Comparison of ENCODE assay signal across 19 cellular contexts in genomic region chr7:108049962-108050361, GRCh38. TPM values are rescaled to one million over a fixed set of nuclear protein-coding genes. Genes with fewer than 3 reads are reported as not detected.
DNase-seq lines count a peak whose midpoint lies in the region; ATAC-seq and TF ChIP-seq lines count a peak whose summit lies in the region.
"Had no signal": no experiment of that assay in that cellular context is flagged by ENCODE, and none has a peak within 500 bp of the region (broad histone marks: within the 10 kb centered on the region; RNA-seq: fewer than 3 reads in every experiment).

No MANE protein-coding gene starts in this region.

- peak in 4 of 5 donors; percentile 2 to 19 (median 6) for DNase-seq in CD4-positive, alpha-beta memory T cell
- DNase-seq in MM.1S (peak; percentile 87), right atrium auricular region (ENCODE audit: low spot score) (no peak), breast epithelium (ENCODE audit: low spot score in 2 of 2) (no peak), NCI-H1436 (lab: John Stamatoyannopoulos, UW) (no peak)
- DNase-seq: effector memory CD4-positive, alpha-beta T cell; Kasumi-1; left ventricle myocardium inferior; NCI-H146; NCI-H446; Peyer's patch; stimulated activated naive CD8-positive, alpha-beta T cell treated with anti-CD3 and anti-CD28 coated beads, Interleukin-15, amount 100 ng/mL, for 72 hours; uterus had no signal

- no peak for TF ChIP-seq POLR2A in breast epithelium (IDR thresholded peaks at IDR 0.05)

- no peak overlapping the region for H3K27ac ChIP-seq in CD4-positive, alpha-beta memory T cell (ENCODE audit: low read depth, low read length)
- H3K27ac ChIP-seq in MM.1S (ENCODE audit: low read length) (no peak overlapping the region), right atrium auricular region (no peak overlapping the region), breast epithelium (no peak overlapping the region)
- H3K27ac ChIP-seq: left ventricle myocardium inferior, parathyroid adenoma, Peyer's patch, uterus had no signal

- no peaks in the 10 kb centered on the region for H3K4me1 ChIP-seq in CD4-positive, alpha-beta memory T cell (ENCODE audit: insufficient read depth, low read length)
- H3K4me1 ChIP-seq in MM.1S (ENCODE audit: low read length) = peaks cover 14% of the 10 kb centered on the region
- no peaks in the 10 kb centered on the region for H3K4me1 ChIP-seq in right atrium auricular region
- H3K4me1 ChIP-seq in breast epithelium = no peaks in the 10 kb centered on the region
- H3K4me1 ChIP-seq: parathyroid adenoma, Peyer's patch, uterus had no signal

- peaks cover 2 to 4% of the 10 kb centered on the region in 2 donors for H3K27me3 Mint-ChIP-seq in CD4-positive, alpha-beta memory T cell
- H3K27me3 Mint-ChIP-seq: stimulated activated naive CD8-positive, alpha-beta T cell treated with anti-CD3 and anti-CD28 coated beads, Interleukin-15, amount 100 ng/mL, for 72 hours had no signal

- CTCF ChIA-PET in CD4-positive, alpha-beta memory T cell (lab: Charles Lee; ENCODE audit: partially characterized antibody) = no interaction called here

- H3K9ac ChIP-seq in MM.1S (ENCODE audit: low read length) = no peak overlapping the region
- H3K9ac ChIP-seq: parathyroid adenoma had no signal

- H3K9me3 Mint-ChIP-seq in CD4-positive, alpha-beta memory T cell = no peaks in the 10 kb centered on the region
- H3K9me3 Mint-ChIP-seq: activated naive CD4-positive, alpha-beta T cell treated with anti-CD3 and anti-CD28 coated beads, Interleukin-2, amount 50 U/mL, for 72 hours; stimulated activated naive CD8-positive, alpha-beta T cell treated with anti-CD3 and anti-CD28 coated beads, Interleukin-15, amount 100 ng/mL, for 72 hours; WTC11 had no signal

- H3K27me3 ChIP-seq in CD4-positive, alpha-beta memory T cell (ENCODE audit: insufficient read depth, low read length) = no peaks in the 10 kb centered on the region
- H3K27me3 ChIP-seq in MM.1S (replicated peaks; ENCODE audit: insufficient read depth, low read length) = no peaks in the 10 kb centered on the region
- H3K27me3 ChIP-seq in right atrium auricular region = no peaks in the 10 kb centered on the region
- H3K27me3 ChIP-seq in breast epithelium = no peaks in the 10 kb centered on the region
- H3K27me3 ChIP-seq: Peyer's patch, uterus had no signal

- intact Hi-C loops in CD4-positive, alpha-beta memory T cell (cut with micrococcal nuclease) = no loop called here
- intact Hi-C loops in breast epithelium (cut with DNase I; ENCODE audit: low total_unique reads) = no loop called here

- H3K4me3 ChIP-seq in CD4-positive, alpha-beta memory T cell (ENCODE audit: low read length in 2 of 2) = no peak overlapping the region
- H3K4me3 ChIP-seq in MM.1S (ENCODE audit: low read length) = no peak overlapping the region
- no peak overlapping the region for H3K4me3 ChIP-seq in right atrium auricular region
- no peak overlapping the region for H3K4me3 ChIP-seq in breast epithelium
- H3K4me3 ChIP-seq: left ventricle myocardium inferior, Peyer's patch, uterus had no signal

- H3K9me2 ChIP-seq in MM.1S (replicated peaks; ENCODE audit: insufficient read depth, low read length) = no peaks in the 10 kb centered on the region

- no peaks in the 10 kb centered on the region for H4K20me1 ChIP-seq in MM.1S (ENCODE audit: insufficient read depth, low read length)

- H3K4me2 ChIP-seq in MM.1S (ENCODE audit: low read depth, low read length) = peak overlapping the region; percentile 23

- no peaks in the 10 kb centered on the region for H3K79me2 ChIP-seq in MM.1S (ENCODE audit: low read length)
- H3K79me2 ChIP-seq: parathyroid adenoma had no signal

- peaks cover 2 to 4% (median 4%) of the 10 kb centered on the region in 4 donors for H3K4me1 Mint-ChIP-seq in CD4-positive, alpha-beta memory T cell
- H3K4me1 Mint-ChIP-seq: WTC11 had no signal

- H3K36me3 ChIP-seq in CD4-positive, alpha-beta memory T cell (ENCODE audit: insufficient read depth, low read length) = no peaks in the 10 kb centered on the region
- H3K36me3 ChIP-seq in MM.1S (replicated peaks; ENCODE audit: insufficient read depth, low read length) = no peaks in the 10 kb centered on the region
- no peaks in the 10 kb centered on the region for H3K36me3 ChIP-seq in right atrium auricular region
- H3K36me3 ChIP-seq in breast epithelium = no peaks in the 10 kb centered on the region
- H3K36me3 ChIP-seq: left ventricle myocardium inferior, Peyer's patch, uterus had no signal

- no peak overlapping the region for H2AFZ ChIP-seq in MM.1S (ENCODE audit: low read length)
- H2AFZ ChIP-seq: parathyroid adenoma had no signal

- no peaks in the 10 kb centered on the region for H3K9me3 ChIP-seq in CD4-positive, alpha-beta memory T cell (ENCODE audit: control insufficient read depth in 1 of 2, low read length in 2 of 2)
- H3K9me3 ChIP-seq in MM.1S (replicated peaks; ENCODE audit: insufficient read depth, low read length) (no peaks in the 10 kb centered on the region), right atrium auricular region (no peaks in the 10 kb centered on the region), breast epithelium (no peaks in the 10 kb centered on the region)
- H3K9me3 ChIP-seq: left ventricle myocardium inferior, Peyer's patch, uterus had no signal

- H3K4me3 Mint-ChIP-seq in CD4-positive, alpha-beta memory T cell = no peak overlapping the region
- H3K4me3 Mint-ChIP-seq: stimulated activated naive CD8-positive, alpha-beta T cell treated with anti-CD3 and anti-CD28 coated beads, Interleukin-15, amount 100 ng/mL, for 72 hours; WTC11 had no signal

- POLR2A ChIA-PET in CD4-positive, alpha-beta memory T cell (lab: Charles Lee; ENCODE audit: partially characterized antibody) = no interaction called here

- H3K27ac Mint-ChIP-seq in CD4-positive, alpha-beta memory T cell = no peak overlapping the region
- H3K27ac Mint-ChIP-seq: activated naive CD4-positive, alpha-beta T cell treated with anti-CD3 and anti-CD28 coated beads, Interleukin-2, amount 50 U/mL, for 72 hours; stimulated activated naive CD8-positive, alpha-beta T cell treated with anti-CD3 and anti-CD28 coated beads, Interleukin-15, amount 100 ng/mL, for 72 hours; WTC11 had no signal

- no peaks in the 10 kb centered on the region for H3F3A ChIP-seq in MM.1S (ENCODE audit: insufficient read depth, low read length)

- TF ChIP-seq CTCF in MM.1S (IDR thresholded peaks at IDR 0.05; ENCODE audit: low read length) (no peak), right atrium auricular region (IDR thresholded peaks at IDR 0.05) (no peak), breast epithelium (IDR thresholded peaks at IDR 0.05) (no peak)

- peak; percentile 70 for ATAC-seq in GM18870 (IDR thresholded peaks at IDR 0.05; ENCODE audit: unreplicated experiment)
- peak; percentile 87 for ATAC-seq in HG02588 (IDR thresholded peaks at IDR 0.05; ENCODE audit: unreplicated experiment)
- ATAC-seq in GM19463 (IDR thresholded peaks at IDR 0.05; ENCODE audit: unreplicated experiment) = no peak
- ATAC-seq: activated naive CD4-positive, alpha-beta T cell treated with anti-CD3 and anti-CD28 coated beads, Interleukin-2, amount 50 U/mL, for 72 hours; stimulated activated naive CD8-positive, alpha-beta T cell treated with anti-CD3 and anti-CD28 coated beads, Interleukin-15, amount 100 ng/mL, for 72 hours; WTC11 had no signal

- no peaks in the 10 kb centered on the region for H3K36me3 Mint-ChIP-seq in CD4-positive, alpha-beta memory T cell
- H3K36me3 Mint-ChIP-seq: activated naive CD4-positive, alpha-beta T cell treated with anti-CD3 and anti-CD28 coated beads, Interleukin-2, amount 50 U/mL, for 72 hours; WTC11 had no signal

RNA-seq across cellular contexts. Expression of gene LAMB1, which starts 47.0 kb away (rescaled TPM):
- not detected for total RNA-seq in CD4-positive, alpha-beta memory T cell
- under 1 TPM in 1 of 2 donors, not detected in 1; 0.95 TPM for polyA plus RNA-seq in CD4-positive, alpha-beta memory T cell
- 10 to 100 TPM; 52.2 to 60.7 TPM for total RNA-seq in right atrium auricular region
- total RNA-seq in breast epithelium = 100 to 1,000 TPM; 115 to 324 (median 300) TPM

Comparison
In these comparisons a context has a peak if more than half of its experiments do, and no peak if none do; other contexts are left out.
1. DNase-seq: peak in CD4-positive, alpha-beta memory T cell (4 of 5) and MM.1S (single experiment); none in right atrium auricular region (single experiment), breast epithelium (0 of 2) and NCI-H1436 (single experiment).
2. RNA of gene LAMB1, which starts 47.0 kb away (total RNA-seq): 115 to 324 TPM in breast epithelium and 52.2 to 60.7 TPM in right atrium auricular region; not detected in CD4-positive, alpha-beta memory T cell; every median in the first group is over 10 times any median in the second.